In the genomic region with DNA sequence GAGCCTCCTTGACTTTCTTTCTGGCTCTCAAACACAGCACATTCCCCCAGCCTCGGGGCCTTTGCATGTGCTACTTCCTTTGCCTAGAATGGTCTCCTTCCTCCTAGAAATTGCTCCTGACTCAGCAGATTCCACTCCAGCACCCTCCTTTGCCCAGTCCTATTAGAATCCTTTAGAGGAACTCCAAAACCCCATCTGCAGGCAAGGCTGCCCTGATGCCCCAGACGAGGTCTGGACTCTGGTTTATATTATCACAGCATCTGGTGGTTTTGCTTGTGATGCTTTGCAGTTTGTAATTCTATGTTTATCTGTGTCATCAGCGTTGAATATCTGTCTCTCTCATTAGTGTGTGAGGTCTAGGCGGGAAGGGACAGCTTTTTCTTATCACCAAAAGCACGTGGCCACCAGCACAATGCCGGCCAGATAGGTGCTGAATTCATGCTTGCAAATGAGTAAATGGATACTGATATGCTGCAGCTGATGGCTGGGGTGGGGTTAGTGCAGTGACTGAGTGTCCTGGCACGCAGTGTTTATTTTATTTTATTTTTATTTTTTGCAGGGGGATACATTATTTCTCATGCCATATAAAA, we compare ENCODE assay signal across 12 cellular contexts. TPM values are rescaled to one million over a fixed set of nuclear protein-coding genes. Genes with fewer than 3 reads are reported as not detected.
DNase-seq lines count a peak whose midpoint lies in the region; ATAC-seq and TF ChIP-seq lines count a peak whose summit lies in the region.
"Had no signal": no experiment of that assay in that cellular context is flagged by ENCODE, and none has a peak within 500 bp of the region (broad histone marks: within the 10 kb centered on the region; RNA-seq: fewer than 3 reads in every experiment).

No MANE protein-coding gene starts in this region.

- no peaks in the 10 kb centered on the region for H3K27me3 Mint-ChIP-seq in activated naive CD8-positive, alpha-beta T cell treated with anti-CD3 and anti-CD28 coated beads for 36 hours

- intact Hi-C loops in left cardiac atrium (cut with DNase I) (no loop called here), sigmoid colon (cut with DNase I) (no loop called here)

- ATAC-seq in left cardiac atrium (peak; percentile 39 to 67), GM18909 (IDR thresholded peaks at IDR 0.05; ENCODE audit: poor library complexity, unreplicated experiment) (no peak), GM21576 (IDR thresholded peaks at IDR 0.05; ENCODE audit: unreplicated experiment) (no peak)

- H3K4me1 ChIP-seq in sigmoid colon = peaks cover 0 to 7% (median 0%) of the 10 kb centered on the region in 4 donors

- DNase-seq in DMS 273 treated with DMSO at 0.1 percent for 48 hours (lab: John Stamatoyannopoulos, UW) (peak; percentile 20), amniotic stem cell (lab: John Stamatoyannopoulos, UW) (peak; percentile 31), left cardiac atrium (peak; percentile 44), sigmoid colon (no peak), UCSD-AML1 (lab: John Stamatoyannopoulos, UW; ENCODE audit: unreplicated experiment) (no peak)
- DNase-seq in activated naive CD8-positive, alpha-beta T cell treated with anti-CD3 and anti-CD28 coated beads for 36 hours = no peak
- DNase-seq: CD4-positive, CD25-positive, alpha-beta regulatory T cell; foreskin melanocyte; NCI-H1417; stimulated activated CD4-positive, alpha-beta T cell treated with anti-CD3 and anti-CD28 coated beads, Interleukin-12 subunit alpha, Interleukin-12 subunit beta, amount 100 ng/mL, for 4 hours had no signal

- H3K36me3 Mint-ChIP-seq in activated naive CD8-positive, alpha-beta T cell treated with anti-CD3 and anti-CD28 coated beads for 36 hours = no peaks in the 10 kb centered on the region
- H3K36me3 Mint-ChIP-seq: CD4-positive, CD25-positive, alpha-beta regulatory T cell had no signal

- no peaks in the 10 kb centered on the region for H3K36me3 ChIP-seq in sigmoid colon

- no peak overlapping the region for H3K27ac Mint-ChIP-seq in activated naive CD8-positive, alpha-beta T cell treated with anti-CD3 and anti-CD28 coated beads for 36 hours

- H3K9me3 Mint-ChIP-seq in activated naive CD8-positive, alpha-beta T cell treated with anti-CD3 and anti-CD28 coated beads for 36 hours = no peaks in the 10 kb centered on the region
- H3K9me3 Mint-ChIP-seq: CD4-positive, CD25-positive, alpha-beta regulatory T cell had no signal

- H3K27me3 ChIP-seq in sigmoid colon = no peaks in the 10 kb centered on the region

- no peak for TF ChIP-seq EP300 in sigmoid colon (IDR thresholded peaks at IDR 0.05)

- 55 to 63% methylated on average over 7 of the region's 7 CpGs for whole genome bisulfite sequencing in sigmoid colon, 2 donors

- no peak for TF ChIP-seq CTCF in sigmoid colon (IDR thresholded peaks at IDR 0.05)

- peaks cover under 1% of the 10 kb centered on the region for H3K4me1 Mint-ChIP-seq in activated naive CD8-positive, alpha-beta T cell treated with anti-CD3 and anti-CD28 coated beads for 36 hours

- no peak for TF ChIP-seq POLR2A in sigmoid colon (IDR thresholded peaks at IDR 0.05)

- peak overlapping the region in 3 of 4 donors; percentile 18 to 54 (median 51) for H3K27ac ChIP-seq in sigmoid colon

- no peaks in the 10 kb centered on the region for H3K9me3 ChIP-seq in sigmoid colon

- no peak overlapping the region for H3K4me3 Mint-ChIP-seq in activated naive CD8-positive, alpha-beta T cell treated with anti-CD3 and anti-CD28 coated beads for 36 hours
- H3K4me3 Mint-ChIP-seq: CD4-positive, CD25-positive, alpha-beta regulatory T cell had no signal

- H3K4me3 ChIP-seq in sigmoid colon = no peak overlapping the region

RNA-seq across cellular contexts. Expression of gene ANKH, which starts 30.0 kb away (rescaled TPM):
- total RNA-seq in left cardiac atrium = 100 to 1,000 TPM; 113 to 138 TPM
- total RNA-seq in sigmoid colon = 10 to 100 TPM; 16.4 to 28.2 (median 21.5) TPM
- 10 to 100 TPM; 18.0 to 49.9 (median 34.4) TPM for polyA plus RNA-seq in sigmoid colon
- total RNA-seq in activated naive CD8-positive, alpha-beta T cell treated with anti-CD3 and anti-CD28 coated beads for 36 hours = 10 to 100 TPM; 82.5 to 84.6 TPM

Comparison
In these comparisons a context has a peak if more than half of its experiments do, and no peak if none do; other contexts are left out.
1. DNase-seq: peak in DMS 273 treated with DMSO at 0.1 percent for 48 hours (single experiment), amniotic stem cell (single experiment) and left cardiac atrium (single experiment); none in sigmoid colon (single experiment), activated naive CD8-positive, alpha-beta T cell treated with anti-CD3 and anti-CD28 coated beads for 36 hours (single experiment) and UCSD-AML1 (single experiment).
2. ATAC-seq: peak in left cardiac atrium (2 of 2); none in GM18909 (single experiment) and GM21576 (single experiment).